Comparison of ENCODE assay signal across 8 cellular contexts in the genomic region with DNA sequence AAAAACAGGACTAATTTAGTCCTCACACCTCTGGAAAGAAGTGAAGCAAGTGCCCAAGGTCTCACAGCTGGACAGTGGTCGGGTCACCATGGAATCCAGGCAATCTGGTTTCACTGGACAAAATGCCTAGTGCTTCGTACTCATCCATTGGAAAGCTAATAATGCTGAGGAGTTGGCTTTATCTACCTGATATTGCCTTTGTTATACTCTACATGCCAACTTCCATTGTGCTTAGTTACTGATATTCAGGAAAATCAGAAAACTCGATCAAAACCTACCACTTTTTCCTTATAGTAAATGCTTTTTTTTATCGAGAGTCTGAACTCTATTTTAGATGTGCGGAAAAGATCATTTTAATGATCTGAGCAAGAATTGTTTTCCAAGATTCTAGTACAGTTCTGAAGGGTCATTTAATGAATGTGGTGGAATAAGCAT. TPM values are rescaled to one million over a fixed set of nuclear protein-coding genes. Genes with fewer than 3 reads are reported as not detected.
DNase-seq lines count a peak whose midpoint lies in the region; ATAC-seq and TF ChIP-seq lines count a peak whose summit lies in the region.

No MANE protein-coding gene starts in this region.

- POLR2A ChIA-PET in activated CD8-positive, alpha-beta T cell treated with anti-CD3 and anti-CD28 coated beads, Interleukin-2, amount 10 ng/mL, durations not matched to agents 7 days and 5 days (lab: Charles Lee), result no interaction called here

- H3K4me3 ChIP-seq in kidney epithelial cell (ENCODE audit: low read depth, low read length) (peak overlapping the region; percentile 79), tibial artery (peak overlapping the region; percentile 72 to 89)

- no peaks in the 10 kb centered on the region for H3K9me3 Mint-ChIP-seq in activated T-cell treated with anti-CD3 and anti-CD28 coated beads, Interleukin-2, amount 50 U/mL, for 24 hours
- no peaks in the 10 kb centered on the region for H3K9me3 Mint-ChIP-seq in activated CD8-positive, alpha-beta T cell treated with anti-CD3 and anti-CD28 coated beads, Interleukin-2, amount 10 ng/mL, durations not matched to agents 7 days and 5 days (ENCODE audit: insufficient read depth)

- H3K27me3 Mint-ChIP-seq in activated T-cell treated with anti-CD3 and anti-CD28 coated beads, Interleukin-2, amount 50 U/mL, for 24 hours, result peaks cover 23% of the 10 kb centered on the region
- H3K27me3 Mint-ChIP-seq in activated CD8-positive, alpha-beta T cell treated with anti-CD3 and anti-CD28 coated beads, Interleukin-2, amount 10 ng/mL, durations not matched to agents 7 days and 5 days (ENCODE audit: low read depth), result peaks cover 30% of the 10 kb centered on the region

- intact Hi-C loops in tibial artery (cut with DNase I; ENCODE audit: low total_unique reads), result loop anchor here (10.0 kb wide), 1 partner anchor 316 kb away; no protein-coding TSS in a partner anchor

- DNase-seq in activated T-cell treated with anti-CD3 and anti-CD28 coated beads, Interleukin-2, amount 50 U/mL, for 24 hours, result no peak
- DNase-seq in activated T-cell treated with anti-CD3 and anti-CD28 coated beads for 4 hours, result no peak
- DNase-seq in activated CD8-positive, alpha-beta T cell treated with anti-CD3 and anti-CD28 coated beads, Interleukin-2, amount 10 ng/mL, durations not matched to agents 7 days and 5 days, result no peak
- no peak for DNase-seq in kidney epithelial cell (ENCODE audit: low read depth)
- no peak for DNase-seq in tibial artery
- DNase-seq in GM13977 (ENCODE audit: low spot score), result no peak
- DNase-seq in NCI-H345 treated with DMSO at 0.1 percent for 48 hours (lab: John Stamatoyannopoulos, UW; ENCODE audit: unreplicated experiment), result no peak

- in situ Hi-C loops in GM13977 (cut with MboI; ENCODE audit: low pct_unique_long_range_greater_than_20kb, low sequenced_read_pairs, unreplicated experiment), result no loop called here

- H3K4me1 ChIP-seq in tibial artery, result peaks cover 0 to 4% (median 0%) of the 10 kb centered on the region in 4 donors

- no peaks in the 10 kb centered on the region for H3K9me3 ChIP-seq in tibial artery

- H3K4me1 Mint-ChIP-seq in activated T-cell treated with anti-CD3 and anti-CD28 coated beads, Interleukin-2, amount 50 U/mL, for 24 hours (ENCODE audit: low read depth), result peaks cover 6% of the 10 kb centered on the region
- H3K4me1 Mint-ChIP-seq in activated CD8-positive, alpha-beta T cell treated with anti-CD3 and anti-CD28 coated beads, Interleukin-2, amount 10 ng/mL, durations not matched to agents 7 days and 5 days (ENCODE audit: low read depth), result peaks cover 7% of the 10 kb centered on the region

- H3K27ac ChIP-seq in tibial artery, result peak overlapping the region; percentile 71 to 72

- H3K27ac Mint-ChIP-seq in activated T-cell treated with anti-CD3 and anti-CD28 coated beads, Interleukin-2, amount 50 U/mL, for 24 hours, result peak overlapping the region; percentile 86
- H3K27ac Mint-ChIP-seq in activated CD8-positive, alpha-beta T cell treated with anti-CD3 and anti-CD28 coated beads, Interleukin-2, amount 10 ng/mL, durations not matched to agents 7 days and 5 days, result peak overlapping the region; percentile 67

- H3K36me3 ChIP-seq in kidney epithelial cell (ENCODE audit: control insufficient read depth, insufficient read depth, low read length) (no peaks in the 10 kb centered on the region), tibial artery (no peaks in the 10 kb centered on the region)

- no peaks in the 10 kb centered on the region for H3K36me3 Mint-ChIP-seq in activated T-cell treated with anti-CD3 and anti-CD28 coated beads, Interleukin-2, amount 50 U/mL, for 24 hours (ENCODE audit: low read depth)
- no peaks in the 10 kb centered on the region for H3K36me3 Mint-ChIP-seq in activated CD8-positive, alpha-beta T cell treated with anti-CD3 and anti-CD28 coated beads, Interleukin-2, amount 10 ng/mL, durations not matched to agents 7 days and 5 days (ENCODE audit: low read depth)

- H3K27me3 ChIP-seq in kidney epithelial cell (ENCODE audit: control insufficient read depth, insufficient read depth, low read length) (no peaks in the 10 kb centered on the region), tibial artery (no peaks in the 10 kb centered on the region)

- no peak for ATAC-seq in activated CD8-positive, alpha-beta T cell treated with anti-CD3 and anti-CD28 coated beads, Interleukin-2, amount 10 ng/mL, durations not matched to agents 7 days and 5 days
- ATAC-seq in HG02642 (IDR thresholded peaks at IDR 0.05; ENCODE audit: poor library complexity, unreplicated experiment), result no peak

- CTCF ChIA-PET in activated CD8-positive, alpha-beta T cell treated with anti-CD3 and anti-CD28 coated beads, Interleukin-2, amount 10 ng/mL, durations not matched to agents 7 days and 5 days (lab: Charles Lee), result interaction anchor here (1.2 to 1.5 kb wide), 2 partner anchors 16 to 86 kb away, joined by 8 read pairs; partner anchors contain the start of gene SMIM8

- no peak for TF ChIP-seq CTCF in kidney epithelial cell (IDR thresholded peaks at IDR 0.05; ENCODE audit: insufficient read depth, low read length, poor library complexity, severe bottlenecking)
- TF ChIP-seq CTCF in tibial artery (IDR thresholded peaks at IDR 0.05), result no peak
- TF ChIP-seq CTCF in GM13977 (IDR thresholded peaks at IDR 0.05; ENCODE audit: extremely low read depth, insufficient read depth, missing control alignments), result no peak

- peak overlapping the region; percentile 84 for H3K4me3 Mint-ChIP-seq in activated T-cell treated with anti-CD3 and anti-CD28 coated beads, Interleukin-2, amount 50 U/mL, for 24 hours
- peak overlapping the region; percentile 75 for H3K4me3 Mint-ChIP-seq in activated CD8-positive, alpha-beta T cell treated with anti-CD3 and anti-CD28 coated beads, Interleukin-2, amount 10 ng/mL, durations not matched to agents 7 days and 5 days

RNA-seq across cellular contexts. Expression of gene CFAP206, which starts 1.0 kb away (rescaled TPM):
- not detected for total RNA-seq in activated CD8-positive, alpha-beta T cell treated with anti-CD3 and anti-CD28 coated beads, Interleukin-2, amount 10 ng/mL, durations not matched to agents 7 days and 5 days
- 0.07 and 0.25 TPM in 2 replicates for total RNA-seq in kidney epithelial cell
